ENCODE assay signal across 8 cellular contexts in the genomic region with DNA sequence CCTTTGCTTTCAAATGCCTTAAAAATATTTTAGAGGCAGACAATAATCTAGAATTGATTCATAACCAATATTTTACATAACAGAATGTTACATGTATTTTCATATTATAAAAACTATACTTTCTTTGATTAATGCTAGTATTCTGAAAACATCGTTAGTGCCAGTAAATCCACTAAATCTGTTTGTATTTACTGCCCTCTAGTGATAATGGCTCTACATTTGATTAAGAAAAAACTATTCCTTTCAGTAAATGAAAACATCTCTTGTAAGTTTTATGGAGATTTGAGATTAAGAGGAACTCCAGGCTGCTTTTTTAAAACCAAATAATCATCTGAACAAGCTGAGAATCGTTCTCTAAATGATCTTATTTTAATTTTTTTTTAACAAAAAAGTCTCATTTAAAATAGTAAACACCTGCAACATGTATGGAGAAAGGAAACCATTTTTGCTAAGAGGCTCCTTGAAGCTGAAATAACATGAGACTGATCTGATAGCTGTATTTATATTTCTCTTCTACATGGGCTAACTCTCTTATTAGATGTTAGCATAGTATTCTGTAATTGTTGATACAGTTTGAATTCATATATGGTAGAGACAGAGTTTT.
DNase-seq lines count a peak whose midpoint lies in the region; ATAC-seq, FAIRE-seq and TF ChIP-seq lines count a peak whose summit lies in the region.

No MANE protein-coding gene starts in this region.

- TF ChIP-seq CTCF in endothelial cell of umbilical vein (IDR thresholded peaks at IDR 0.05; ENCODE audit: extremely low read depth in 1 of 2, insufficient read depth in 1 of 2, low read depth in 1 of 2, low read length in 2 of 2) (peak in 1 of 2 donors; percentile 12), gastrocnemius medialis (IDR thresholded peaks at IDR 0.05 in 4 of 5, conservative IDR thresholded peaks at IDR 0.05 in 1 of 5) (peak in 3 of 5 experiments; percentile 36 to 49 (median 46))

- no peaks in the 10 kb centered on the region for H3K4me1 ChIP-seq in endothelial cell of umbilical vein (ENCODE audit: control insufficient read depth, extremely low read depth, insufficient read depth, low read length)
- peaks cover 69 to 76% of the 10 kb centered on the region in 2 donors for H3K4me1 ChIP-seq in gastrocnemius medialis

- POLR2A ChIA-PET in endothelial cell of umbilical vein (lab: Charles Lee) = no interaction called here

- CTCF ChIA-PET in endothelial cell of umbilical vein (lab: Charles Lee) = interaction anchor here (0.5 to 3.6 kb wide), 9 partner anchors 8 to 166 kb away, joined by 3 to 59 read pairs (median 3); no protein-coding TSS in a partner anchor

- H3K9me3 ChIP-seq in endothelial cell of umbilical vein (replicated peaks; ENCODE audit: control insufficient read depth, insufficient read depth, low read length) (no peaks in the 10 kb centered on the region), gastrocnemius medialis (no peaks in the 10 kb centered on the region)

- H2AFZ ChIP-seq in endothelial cell of umbilical vein (ENCODE audit: low read depth, low read length) = no peak overlapping the region

- H3K27ac ChIP-seq in endothelial cell of umbilical vein (ENCODE audit: insufficient read depth, low read depth, low read length) (no peak overlapping the region), gastrocnemius medialis (peak overlapping the region; percentile 58 to 79 (median 68))

- H3K4me2 ChIP-seq in endothelial cell of umbilical vein (ENCODE audit: insufficient read depth, low read length) = no peak overlapping the region

- peaks cover 2% of the 10 kb centered on the region for H4K20me1 ChIP-seq in endothelial cell of umbilical vein (replicated peaks; ENCODE audit: control insufficient read depth, extremely low read depth, insufficient read depth, low read length)

- no peaks in the 10 kb centered on the region for H3K79me2 ChIP-seq in endothelial cell of umbilical vein (ENCODE audit: control insufficient read depth, insufficient read depth, low read length)

- DNase-seq in NCI-H2196 (lab: John Stamatoyannopoulos, UW; ENCODE audit: unreplicated experiment) (peak; percentile 1), NCI-H2196 treated with DMSO at 0.1 percent for 48 hours (lab: John Stamatoyannopoulos, UW; ENCODE audit: unreplicated experiment) (no peak), NCI-H446 treated with DMSO at 0.1 percent for 48 hours (lab: John Stamatoyannopoulos, UW) (peak; percentile 41), endothelial cell of umbilical vein (ENCODE audit: low read depth, low spot score) (peak; percentile 27), gastrocnemius medialis (no peak), OCI-M2 (lab: John Stamatoyannopoulos, UW; ENCODE audit: unreplicated experiment) (no peak), T1000 (lab: John Stamatoyannopoulos, UW) (no peak)

- H3K36me3 ChIP-seq in endothelial cell of umbilical vein (ENCODE audit: control insufficient read depth in 2 of 2, extremely low read depth in 1 of 2, insufficient read depth in 2 of 2, low read length in 2 of 2) (no peaks in the 10 kb centered on the region), gastrocnemius medialis (no peaks in the 10 kb centered on the region)

- BruUV-seq in endothelial cell of umbilical vein (replicated peaks; lab: Mats Ljungman, UMichigan) = no TSS peak

- dilution Hi-C loops in endothelial cell of umbilical vein (cut with MboI; ENCODE audit: extremely low pct_ligation_motif_present, low sequenced_read_pairs) = no loop called here

- H3K4me3 ChIP-seq in endothelial cell of umbilical vein (replicated peaks in 1 of 3; ENCODE audit: insufficient read depth in 1 of 3, low read depth in 1 of 3, low read length in 3 of 3) = no peak overlapping the region
- H3K4me3 ChIP-seq in gastrocnemius medialis = no peak overlapping the region

- FAIRE-seq in endothelial cell of umbilical vein (lab: Jason Lieb, UNC) = peak; percentile 47

- H3K9ac ChIP-seq in endothelial cell of umbilical vein (replicated peaks; ENCODE audit: extremely low read depth, insufficient read depth, low read length) = no peak overlapping the region

- in situ Hi-C loops in gastrocnemius medialis (cut with MboI; ENCODE audit: low sequenced_read_pairs in 4 of 4) = loop anchor here (10.0 to 25.0 kb wide), 2 partner anchors 113 to 120 kb away; no protein-coding TSS in a partner anchor

- ATAC-seq in gastrocnemius medialis = no peak
- ATAC-seq in HG02642 (IDR thresholded peaks at IDR 0.05; ENCODE audit: poor library complexity, unreplicated experiment) = no peak

- TF ChIP-seq POLR2A in endothelial cell of umbilical vein (IDR thresholded peaks at IDR 0.05; ENCODE audit: low read depth, low read length) (no peak), gastrocnemius medialis (IDR thresholded peaks at IDR 0.05) (no peak)

- intact Hi-C loops in endothelial cell of umbilical vein (cut with micrococcal nuclease) = loop anchor here (1.0 kb wide), 1 partner anchor 116 kb away; no protein-coding TSS in a partner anchor
- intact Hi-C loops in gastrocnemius medialis (cut with DNase I; ENCODE audit: low total_unique reads) = loop anchor here (2.0 to 10.0 kb wide), 3 partner anchors 83 to 357 kb away; no protein-coding TSS in a partner anchor

- H3K9me1 ChIP-seq in endothelial cell of umbilical vein (replicated peaks; ENCODE audit: control insufficient read depth, extremely low read depth, insufficient read depth, low read length) = no peaks in the 10 kb centered on the region

- H3K27me3 ChIP-seq in endothelial cell of umbilical vein (ENCODE audit: control insufficient read depth in 2 of 2, insufficient read depth in 2 of 2, low read length in 2 of 2) (peaks cover 0 to 1% of the 10 kb centered on the region in 2 experiments), gastrocnemius medialis (no peaks in the 10 kb centered on the region)

TF ChIP-seq in endothelial cell of umbilical vein, 7 proteins besides CTCF, POLR2A, EP300 and RAD21:
- no peak for TF ChIP-seq GATA2 (IDR thresholded peaks at IDR 0.05; ENCODE audit: insufficient read depth, insufficient read length, low read depth, low read length)
- no peak for TF ChIP-seq JUN (IDR thresholded peaks at IDR 0.05; ENCODE audit: borderline replicate concordance, insufficient read depth, insufficient read length, low read depth)
- TF ChIP-seq POLR2AphosphoS5 (IDR thresholded peaks at IDR 0.05; ENCODE audit: insufficient read depth, low read depth, low read length) = no peak
- TF ChIP-seq EZH2 (IDR thresholded peaks at IDR 0.05; ENCODE audit: borderline replicate concordance, low read depth, low read length, severe bottlenecking) = no peak
- TF ChIP-seq FOS (IDR thresholded peaks at IDR 0.05; ENCODE audit: borderline replicate concordance, insufficient read depth, low read length) = no peak

Comparison
In these comparisons a context has a peak if more than half of its experiments do, and no peak if none do; other contexts are left out.
1. DNase-seq: peak in NCI-H2196 (single experiment), NCI-H446 treated with DMSO at 0.1 percent for 48 hours (single experiment) and endothelial cell of umbilical vein (single experiment); none in NCI-H2196 treated with DMSO at 0.1 percent for 48 hours (single experiment), gastrocnemius medialis (0 of 2), OCI-M2 (single experiment) and T1000 (single experiment).